15 cellular contexts compared by ENCODE assay signal in genomic region chr1:230823421-230823820, GRCh38. TPM values are rescaled to one million over a fixed set of nuclear protein-coding genes. Genes with fewer than 3 reads are reported as not detected.
DNase-seq lines count a peak whose midpoint lies in the region; ATAC-seq and TF ChIP-seq lines count a peak whose summit lies in the region.
"Had no signal": no experiment of that assay in that cellular context is flagged by ENCODE, and none has a peak within 500 bp of the region (broad histone marks: within the 10 kb centered on the region; RNA-seq: fewer than 3 reads in every experiment).

No MANE protein-coding gene starts in this region.

- H3K36me3 ChIP-seq in heart right ventricle, result no peaks in the 10 kb centered on the region
- no peaks in the 10 kb centered on the region for H3K36me3 ChIP-seq in sigmoid colon

- ATAC-seq in heart right ventricle, result peak in 7 of 8 donors; percentile 9 to 68 (median 30)
- no peak for ATAC-seq in HG02763 (IDR thresholded peaks at IDR 0.05; ENCODE audit: unreplicated experiment)
- ATAC-seq in HG02981 (IDR thresholded peaks at IDR 0.05; ENCODE audit: unreplicated experiment), result no peak
- ATAC-seq: activated T-cell treated with anti-CD3 and anti-CD28 coated beads, Interleukin-2, amount 50 U/mL, for 4 hours had no signal

- H3K9me3 ChIP-seq in heart right ventricle (no peaks in the 10 kb centered on the region), sigmoid colon (no peaks in the 10 kb centered on the region)

- peak overlapping the region; percentile 93 for H3K27ac ChIP-seq in caudate nucleus (ENCODE audit: low read depth, low read length)
- H3K27ac ChIP-seq in heart right ventricle, result peak overlapping the region in 6 of 10 donors; percentile 77 to 93 (median 89)
- peak overlapping the region in 3 of 4 donors; percentile 48 to 76 (median 50) for H3K27ac ChIP-seq in sigmoid colon

- no peaks in the 10 kb centered on the region for H3K27me3 ChIP-seq in heart right ventricle
- H3K27me3 ChIP-seq in sigmoid colon, result no peaks in the 10 kb centered on the region

- peak; percentile 72 for DNase-seq in GM03348 (ENCODE audit: low spot score)
- peak in 1 of 61 donors; percentile 17 for DNase-seq in caudate nucleus (lab: John Stamatoyannopoulos, UW)
- DNase-seq in heart right ventricle, result peak; percentile 32 to 61
- DNase-seq in sigmoid colon, result peak; percentile 81
- no peak for DNase-seq in KG1 (lab: John Stamatoyannopoulos, UW)
- no peak for DNase-seq in SKM-1 treated with dmso at 0.1 percent for 144 hours (lab: John Stamatoyannopoulos, UW; ENCODE audit: unreplicated experiment)
- DNase-seq: activated CD4-positive, alpha-beta T cell treated with anti-CD3 and anti-CD28 coated beads for 4 hours; activated naive CD8-positive, alpha-beta T cell treated with anti-CD3 and anti-CD28 coated beads, Interleukin-2, amount 10 ng/mL, durations not matched to agents 7 days and 5 days; activated T-cell treated with anti-CD3 and anti-CD28 coated beads, Interleukin-2, amount 50 U/mL, for 4 hours; DMS79; NCI-H2029 treated with DMSO at 0.1 percent for 48 hours; NCI-H774; occipital lobe had no signal

- no peak for TF ChIP-seq POLR2A in sigmoid colon (IDR thresholded peaks at IDR 0.05)

- TF ChIP-seq CTCF in heart right ventricle (IDR thresholded peaks at IDR 0.05) (no peak), sigmoid colon (IDR thresholded peaks at IDR 0.05) (no peak)

- intact Hi-C loops in heart right ventricle (cut with DNase I) (loop anchor here in 1 of 10 donors (5.0 kb wide), 1 partner anchor 44 kb away; the partner anchor contains the start of gene C1orf198), sigmoid colon (cut with DNase I) (no loop called here)

- TF ChIP-seq EP300 in sigmoid colon (IDR thresholded peaks at IDR 0.05), result no peak

- H3K4me1 ChIP-seq in heart right ventricle, result peaks cover 20 to 88% (median 64%) of the 10 kb centered on the region in 9 donors
- peaks cover 0 to 44% (median 30%) of the 10 kb centered on the region in 4 donors for H3K4me1 ChIP-seq in sigmoid colon

- H3K4me3 ChIP-seq in heart right ventricle (no peak overlapping the region), sigmoid colon (no peak overlapping the region)

- WGBS in heart right ventricle, 2 donors, result 33 to 55% methylated on average over 6 of the region's 6 CpGs
- 73 to 87% methylated on average over 6 of the region's 6 CpGs for WGBS in sigmoid colon, 2 donors

RNA-seq across cellular contexts. Expression of gene C1orf198, which starts 44.9 kb away (rescaled TPM):
- total RNA-seq in heart right ventricle (10 to 100 TPM; 33.4 to 66.0 (median 46.0) TPM), sigmoid colon (10 to 100 TPM; 42.1 to 63.5 (median 55.5) TPM)
- polyA plus RNA-seq in heart right ventricle (10 to 100 TPM; 26.0 to 36.4 TPM), sigmoid colon (10 to 100 TPM in 1 of 3 donors, 1 to 10 TPM in 2; 4.9 to 11.7 (median 6.6) TPM)

Comparison
In these comparisons a context has a peak if more than half of its experiments do, and no peak if none do; other contexts are left out.
1. DNase-seq: peak in GM03348 (single experiment), heart right ventricle (2 of 2) and sigmoid colon (single experiment); none in KG1 (single experiment) and SKM-1 treated with dmso at 0.1 percent for 144 hours (single experiment).
2. ATAC-seq: peak in heart right ventricle (7 of 8); none in HG02763 (single experiment) and HG02981 (single experiment).
3. Peak in every context shown above with its lines, with median percentiles within 50 percentile points of each other: H3K27ac ChIP-seq.